ENCODE assay signal across 26 cellular contexts in genomic region chr11:1906146-1906545, GRCh38. TPM values are rescaled to one million over a fixed set of nuclear protein-coding genes. Genes with fewer than 3 reads are reported as not detected.
DNase-seq lines count a peak whose midpoint lies in the region; ATAC-seq and TF ChIP-seq lines count a peak whose summit lies in the region.
"Had no signal": no experiment of that assay in that cellular context is flagged by ENCODE, and none has a peak within 500 bp of the region (broad histone marks: within the 10 kb centered on the region; RNA-seq: fewer than 3 reads in every experiment).

No MANE protein-coding gene starts in this region.

- BruUV-seq in PC-3 (replicated peaks; lab: Mats Ljungman, UMichigan): no TSS peak

- peak overlapping the region; percentile 86 for H3K27ac ChIP-seq in hepatocyte
- H3K27ac ChIP-seq in skeletal muscle tissue (ENCODE audit: low read depth, low read length): peak overlapping the region; percentile 80
- no peak overlapping the region for H3K27ac ChIP-seq in PC-3 (ENCODE audit: low read length)
- H3K27ac ChIP-seq: body of pancreas, colonic mucosa, right lobe of liver had no signal

- H3K9me3 ChIP-seq in Loucy (ENCODE audit: insufficient read depth, low read depth, low read length) (no peaks in the 10 kb centered on the region), hepatocyte (ENCODE audit: low read depth) (no peaks in the 10 kb centered on the region), skeletal muscle tissue (ENCODE audit: control insufficient read depth in 3 of 3, low read length in 3 of 3) (no peaks in the 10 kb centered on the region), PC-3 (ENCODE audit: low read length) (no peaks in the 10 kb centered on the region)
- H3K9me3 ChIP-seq: body of pancreas, colonic mucosa, right lobe of liver had no signal

- H3K4me1 ChIP-seq in Loucy (ENCODE audit: insufficient read depth, low read length, poor library complexity, severe bottlenecking) (peaks cover 21% of the 10 kb centered on the region), hepatocyte (ENCODE audit: insufficient read depth) (peaks cover 23% of the 10 kb centered on the region), skeletal muscle tissue (ENCODE audit: control insufficient read depth in 3 of 3, insufficient read depth in 3 of 3, low read length in 3 of 3) (peaks cover 13 to 20% (median 20%) of the 10 kb centered on the region in 3 donors), PC-3 (ENCODE audit: insufficient read depth, low read length) (no peaks in the 10 kb centered on the region)
- H3K4me1 ChIP-seq: body of pancreas, colonic mucosa, right lobe of liver had no signal

- peak; percentile 28 to 31 for DNase-seq in cardiac fibroblast (ENCODE audit: low read depth in 2 of 2)
- DNase-seq in hepatocyte (ENCODE audit: low spot score): no peak
- no peak for DNase-seq in chondrocyte (ENCODE audit: low spot score)
- DNase-seq in GM10266 (ENCODE audit: extremely low spot score): no peak
- DNase-seq in PC-3: no peak
- DNase-seq: activated CD4-positive, alpha-beta T cell treated with anti-CD3 and anti-CD28 coated beads, Interleukin-2, amount 50 U/mL, for 48 hours; activated effector memory CD4-positive, alpha-beta T cell treated with anti-CD3 and anti-CD28 coated beads, Interleukin-2, amount 50 U/mL, for 16 hours; body of pancreas; CD4-positive, alpha-beta memory T cell; colonic mucosa; DMS 273 treated with DMSO at 0.1 percent for 48 hours; kidney; NCI-H1694 treated with DMSO at 0.1 percent for 48 hours; NCI-H2171 treated with DMSO at 0.1 percent for 48 hours; NCI-H526 treated with DMSO at 0.1 percent for 48 hours; RPMI8226; substantia nigra; T-helper 9 cell had no signal

- ATAC-seq in PC-3: no peak
- ATAC-seq: body of pancreas, HCT116, right lobe of liver had no signal

- POLR2A ChIA-PET in PC-3 (lab: Charles Lee; ENCODE audit: unreplicated experiment): no interaction called here

- H3K4me3 ChIP-seq in Loucy (ENCODE audit: low read length, poor library complexity, severe bottlenecking) (peak overlapping the region; percentile 50), cardiac fibroblast (replicated peaks in 1 of 2; ENCODE audit: low read depth in 2 of 2, low read length in 2 of 2) (no peak overlapping the region), hepatocyte (no peak overlapping the region), skeletal muscle tissue (ENCODE audit: low read length in 3 of 3) (no peak overlapping the region), PC-3 (ENCODE audit: low read length) (no peak overlapping the region)
- H3K4me3 ChIP-seq: body of pancreas, colonic mucosa, right lobe of liver had no signal

- no peaks in the 10 kb centered on the region for H3K36me3 ChIP-seq in Loucy (ENCODE audit: insufficient read depth, low read length)
- no peaks in the 10 kb centered on the region for H3K36me3 ChIP-seq in hepatocyte (replicated peaks; ENCODE audit: insufficient read depth, low read depth)
- H3K36me3 ChIP-seq in skeletal muscle tissue (ENCODE audit: control insufficient read depth in 3 of 3, insufficient read depth in 3 of 3, low read length in 3 of 3): no peaks in the 10 kb centered on the region
- no peaks in the 10 kb centered on the region for H3K36me3 ChIP-seq in PC-3 (ENCODE audit: low read depth, low read length)
- H3K36me3 ChIP-seq: colonic mucosa, right lobe of liver had no signal

- H3K27ac Mint-ChIP-seq in chondrocyte (ENCODE audit: unreplicated experiment): no peak overlapping the region
- H3K27ac Mint-ChIP-seq: CD4-positive, alpha-beta memory T cell; memory B cell; WTC11 had no signal

- no peak overlapping the region for H3K4me3 Mint-ChIP-seq in chondrocyte (ENCODE audit: unreplicated experiment)
- H3K4me3 Mint-ChIP-seq: CD4-positive, alpha-beta memory T cell; memory B cell; WTC11 had no signal

- CTCF ChIA-PET in PC-3 (lab: Charles Lee): interaction anchor here (0.6 to 1.5 kb wide), 2 partner anchors 24 to 206 kb away, joined by 3 to 5 read pairs; no protein-coding TSS in a partner anchor

- peaks cover 6% of the 10 kb centered on the region for H3K27me3 Mint-ChIP-seq in chondrocyte (ENCODE audit: low read depth)

- no peaks in the 10 kb centered on the region for H3K9me2 ChIP-seq in Loucy (replicated peaks; ENCODE audit: low read depth, low read length)
- H3K9me2 ChIP-seq in hepatocyte (replicated peaks; ENCODE audit: insufficient read depth): no peaks in the 10 kb centered on the region
- H3K9me2 ChIP-seq in PC-3 (replicated peaks; ENCODE audit: low read length): no peaks in the 10 kb centered on the region

- H3K9me3 Mint-ChIP-seq in chondrocyte (ENCODE audit: low read depth): no peaks in the 10 kb centered on the region
- H3K9me3 Mint-ChIP-seq: CD4-positive, alpha-beta memory T cell; memory B cell; WTC11 had no signal

- no peaks in the 10 kb centered on the region for H4K20me1 ChIP-seq in Loucy (ENCODE audit: insufficient read depth, low read length, poor library complexity, severe bottlenecking)
- no peaks in the 10 kb centered on the region for H4K20me1 ChIP-seq in hepatocyte (ENCODE audit: insufficient read depth, poor library complexity, severe bottlenecking)
- H4K20me1 ChIP-seq in PC-3 (ENCODE audit: low read length): no peaks in the 10 kb centered on the region

- H3K4me2 ChIP-seq in Loucy (ENCODE audit: low read depth, low read length, poor library complexity, severe bottlenecking) (peak overlapping the region; percentile 76), hepatocyte (no peak overlapping the region), PC-3 (ENCODE audit: low read length) (no peak overlapping the region)

- TF ChIP-seq CTCF in Loucy (conservative IDR thresholded peaks at IDR 0.05; ENCODE audit: low read length): no peak
- TF ChIP-seq CTCF in cardiac fibroblast (IDR thresholded peaks at IDR 0.05; ENCODE audit: low read depth, low read length): no peak
- no peak for TF ChIP-seq CTCF in hepatocyte (IDR thresholded peaks at IDR 0.05; ENCODE audit: poor library complexity)
- no peak for TF ChIP-seq CTCF in chondrocyte (IDR thresholded peaks at IDR 0.05)
- TF ChIP-seq CTCF in GM10266 (IDR thresholded peaks at IDR 0.05; ENCODE audit: control insufficient read depth, insufficient read depth, low read depth, missing control alignments): no peak
- no peak for TF ChIP-seq CTCF in PC-3 (conservative IDR thresholded peaks at IDR 0.05; ENCODE audit: low read depth, low read length)

- H3K79me2 ChIP-seq in Loucy (ENCODE audit: insufficient read depth, low read length) (no peaks in the 10 kb centered on the region), hepatocyte (no peaks in the 10 kb centered on the region), PC-3 (ENCODE audit: low read length) (no peaks in the 10 kb centered on the region)

- H3K9ac ChIP-seq in Loucy (ENCODE audit: low read depth, low read length, poor library complexity, severe bottlenecking) (peak overlapping the region; percentile 74), skeletal muscle tissue (ENCODE audit: low read depth in 1 of 3, low read length in 3 of 3) (peak overlapping the region in 2 of 3 donors; percentile 6 to 25), PC-3 (ENCODE audit: low read length) (no peak overlapping the region)

- H3F3A ChIP-seq in Loucy (ENCODE audit: low read depth): no peaks in the 10 kb centered on the region
- no peaks in the 10 kb centered on the region for H3F3A ChIP-seq in PC-3 (ENCODE audit: low read length, unreplicated experiment)

- no peaks in the 10 kb centered on the region for H3K36me3 Mint-ChIP-seq in chondrocyte (ENCODE audit: low read depth)
- H3K36me3 Mint-ChIP-seq: CD4-positive, alpha-beta memory T cell; memory B cell; WTC11 had no signal

- 40% methylated on average over 5 of the region's 5 CpGs for WGBS in hepatocyte (ENCODE audit: low lambda C conversion rate, missing lambda C conversion rate)

- H3K27me3 ChIP-seq in Loucy (ENCODE audit: insufficient read depth, low read length, poor library complexity, severe bottlenecking) (no peaks in the 10 kb centered on the region), hepatocyte (no peaks in the 10 kb centered on the region), skeletal muscle tissue (ENCODE audit: control insufficient read depth in 3 of 3, insufficient read depth in 3 of 3, low read length in 3 of 3) (peaks cover 0 to 2% (median 0%) of the 10 kb centered on the region in 3 donors), PC-3 (ENCODE audit: low read length) (peaks cover 44% of the 10 kb centered on the region)
- H3K27me3 ChIP-seq: body of pancreas, colonic mucosa, right lobe of liver had no signal

- H3K4me1 Mint-ChIP-seq in chondrocyte (ENCODE audit: low read depth): peaks cover 13% of the 10 kb centered on the region
- H3K4me1 Mint-ChIP-seq: CD4-positive, alpha-beta memory T cell; memory B cell had no signal

- H2AFZ ChIP-seq in Loucy (ENCODE audit: low read length): peak overlapping the region; percentile 75
- no peak overlapping the region for H2AFZ ChIP-seq in hepatocyte
- no peak overlapping the region for H2AFZ ChIP-seq in PC-3 (ENCODE audit: low read length)

- intact Hi-C loops in PC-3 (cut with micrococcal nuclease): no loop called here

RNA-seq across cellular contexts. Expression of gene TNNT3, which starts 13.4 kb away (rescaled TPM):
- total RNA-seq in hepatocyte (19.2 and 20.6 TPM in 2 replicates), skeletal muscle tissue (4,042 TPM), chondrocyte (0.51 to 1.3 TPM in 2 of 3 replicates, not detected in the other), PC-3 (2014; rRNA removed) (not detected in 2 replicates)
- 29.9 and 41.4 TPM in 2 replicates for polyA plus RNA-seq in hepatocyte
- total RNA-seq: WTC11 had no signal
- polyA plus RNA-seq: CD4-positive, alpha-beta memory T cell had no signal

RNA-seq across cellular contexts. Expression of gene PRR33, which starts 14.5 kb away (rescaled TPM):
- total RNA-seq in hepatocyte (not detected in 2 replicates), skeletal muscle tissue (1.0 TPM), chondrocyte (not detected in 3 replicates), PC-3 (2014; rRNA removed) (not detected in 2 replicates)
- 0.29 and 0.47 TPM in 2 replicates for polyA plus RNA-seq in hepatocyte
- total RNA-seq: body of pancreas; CD4-positive, alpha-beta memory T cell; colonic mucosa; kidney; osteocyte; right lobe of liver; urinary bladder; WTC11 had no signal

RNA-seq across cellular contexts. Expression of gene MRPL23, which starts 41.0 kb away (rescaled TPM):
- total RNA-seq in hepatocyte (54.0 and 75.2 TPM in 2 replicates), skeletal muscle tissue (12.0 TPM), chondrocyte (22.8 to 33.0 TPM (median 29.8 TPM) in 3 replicates), PC-3 (2014; rRNA removed) (232 and 299 TPM in 2 replicates)
- polyA plus RNA-seq in hepatocyte: 41.4 and 54.8 TPM in 2 replicates

RNA-seq across cellular contexts. Expression of gene LSP1, which starts 53.3 kb away (rescaled TPM):
- total RNA-seq in hepatocyte (27.1 and 29.9 TPM in 2 replicates), skeletal muscle tissue (29.2 TPM), chondrocyte (7.2 to 27.5 TPM (median 7.4 TPM) in 3 replicates), PC-3 (2014; rRNA removed) (not detected in 2 replicates)
- 41.4 and 47.0 TPM in 2 replicates for polyA plus RNA-seq in hepatocyte

Comparison
In these comparisons a context has a peak if more than half of its experiments do, and no peak if none do; other contexts are left out.
1. DNase-seq: peak in cardiac fibroblast (2 of 2); none in hepatocyte (single experiment), chondrocyte (single experiment), GM10266 (single experiment) and PC-3 (single experiment).
2. RNA of gene TNNT3, which starts 13.4 kb away (total RNA-seq): 4,042 TPM in skeletal muscle tissue (single experiment); 19.2 to 20.6 TPM in hepatocyte, 0.51 to 1.3 TPM in chondrocyte and not detected in PC-3; every median in the first group is over 100 times any median in the second.